8 cellular contexts compared by ENCODE assay signal in the genomic region with DNA sequence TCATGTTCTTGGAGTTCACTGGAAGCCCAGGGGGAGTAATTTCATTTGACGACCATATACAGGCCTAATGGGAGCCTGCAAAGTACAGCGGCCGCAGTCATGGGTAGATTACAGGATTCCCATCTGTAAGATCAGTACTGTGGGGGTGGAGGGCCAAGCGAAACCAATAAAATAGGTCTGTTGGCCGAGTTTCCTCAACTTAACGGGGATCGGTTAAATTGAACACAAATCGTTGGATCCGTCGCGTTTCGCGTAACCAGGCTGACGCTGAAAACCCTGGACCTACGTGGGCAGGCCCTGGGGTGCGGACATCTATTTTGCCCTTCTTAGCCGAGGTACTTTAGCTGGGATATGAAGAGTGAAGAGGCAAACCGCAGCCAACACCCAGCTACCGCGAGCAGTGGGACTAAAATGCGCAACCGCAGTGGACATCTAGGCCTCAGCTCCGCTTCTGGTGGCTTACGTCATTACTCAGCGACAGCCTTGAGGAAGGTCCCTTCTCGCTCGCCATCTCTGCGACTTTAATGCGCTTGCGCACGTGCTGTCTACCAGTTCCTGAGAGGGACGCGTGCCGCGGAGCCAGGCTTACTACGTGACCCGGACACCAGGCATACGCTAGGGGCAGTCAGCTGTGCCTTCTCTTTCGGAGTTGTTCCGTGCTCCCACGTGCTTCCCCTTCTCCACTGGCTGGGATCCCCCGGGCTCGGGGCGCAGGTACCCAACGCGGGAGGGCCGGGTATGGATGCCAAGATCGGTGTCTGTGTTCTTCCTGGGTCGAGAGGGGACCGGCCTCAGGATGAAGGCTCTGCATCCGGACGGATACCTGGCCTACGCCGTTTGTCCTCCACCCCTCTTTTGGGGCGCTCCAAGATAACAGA. TPM values are rescaled to one million over a fixed set of nuclear protein-coding genes. Genes with fewer than 3 reads are reported as not detected.
DNase-seq lines count a peak whose midpoint lies in the region; ATAC-seq, FAIRE-seq and TF ChIP-seq lines count a peak whose summit lies in the region.

NAT10 (plus strand) TSS at position 551 of the 878 bp plus-strand sequence. CDS start 2,597 bp downstream, outside the sequence.

- peak; percentile 98 for TF ChIP-seq POLR2A in GM12891 (IDR thresholded peaks at IDR 0.05; ENCODE audit: low read depth, low read length)
- peak; percentile 93 for TF ChIP-seq POLR2A in transverse colon (IDR thresholded peaks at IDR 0.05)

- H3K4me2 ChIP-seq in trophoblast cell (ENCODE audit: low read length), result peak within 1 kb of the TSS; percentile 88

- no peak within 1 kb of the TSS for H2BK12ac ChIP-seq in trophoblast cell (ENCODE audit: low read length)

- TF ChIP-seq EP300 in transverse colon (IDR thresholded peaks at IDR 0.05; ENCODE audit: low read depth), result no peak

- H3K4ac ChIP-seq in trophoblast cell (ENCODE audit: low read depth, low read length), result peak within 1 kb of the TSS; percentile 33

- TF ChIP-seq CTCF in cardiac muscle cell (IDR thresholded peaks at IDR 0.05; ENCODE audit: low read depth, low read length), result peak; percentile 16
- peak in 3 of 5 experiments; percentile 14 to 50 (median 31) for TF ChIP-seq CTCF in transverse colon (IDR thresholded peaks at IDR 0.05)

- peak; percentile 99 for FAIRE-seq in GM12891 (lab: Jason Lieb, UNC)

- peak within 1 kb of the TSS; percentile 27 for H3K18ac ChIP-seq in trophoblast cell (ENCODE audit: low read length)

- H3K27me3 ChIP-seq in adipocyte (replicated peaks; ENCODE audit: control insufficient read depth, insufficient read depth, low read length), result no peaks in the 10 kb centered on the region
- no peaks in the 10 kb centered on the region for H3K27me3 ChIP-seq in cardiac muscle cell
- H3K27me3 ChIP-seq in trophoblast cell (ENCODE audit: insufficient read depth, low read length), result no peaks in the 10 kb centered on the region
- no peaks in the 10 kb centered on the region for H3K27me3 ChIP-seq in transverse colon

- H3K36me3 ChIP-seq in adipocyte (ENCODE audit: control insufficient read depth, insufficient read depth, low read length, severe bottlenecking) (peaks cover 52% of the 10 kb centered on the region), cardiac muscle cell (peaks cover 10% of the 10 kb centered on the region), trophoblast cell (ENCODE audit: control insufficient read depth in 1 of 2, insufficient read depth in 2 of 2, low read length in 2 of 2) (peaks cover 4 to 12% of the 10 kb centered on the region in 2 experiments), transverse colon (peaks cover 0 to 22% (median 10%) of the 10 kb centered on the region in 4 donors)

- peaks cover 23% of the 10 kb centered on the region for H3K4me1 ChIP-seq in adipocyte (ENCODE audit: control insufficient read depth, insufficient read depth, low read length)
- no peaks in the 10 kb centered on the region for H3K4me1 ChIP-seq in cardiac muscle cell (ENCODE audit: low read depth)
- peaks cover 0 to 6% of the 10 kb centered on the region in 2 experiments for H3K4me1 ChIP-seq in trophoblast cell (ENCODE audit: control insufficient read depth in 1 of 2, insufficient read depth in 2 of 2, low read length in 2 of 2)
- peaks cover 7 to 24% (median 18%) of the 10 kb centered on the region in 4 donors for H3K4me1 ChIP-seq in transverse colon

- in situ Hi-C loops in transverse colon (cut with MboI; ENCODE audit: low pct_ligation_motif_present in 1 of 4, low pct_unique_long_range_greater_than_20kb in 1 of 4, low sequenced_read_pairs in 3 of 4), result loop anchor here in 3 of 4 donors (5.0 to 10.0 kb wide), 2 partner anchors 51 to 108 kb away; partner anchors contain the start of gene CAPRIN1 (in 2 of the 3)

- peak within 1 kb of the TSS; percentile 35 for H2BK120ac ChIP-seq in trophoblast cell (ENCODE audit: insufficient read depth, low read length, poor library complexity)

- peak within 1 kb of the TSS; percentile 15 for H2BK5ac ChIP-seq in trophoblast cell (ENCODE audit: low read depth, low read length, poor library complexity)

- H3K27ac ChIP-seq in cardiac muscle cell (peak within 1 kb of the TSS; percentile 90), trophoblast cell (ENCODE audit: low read depth, low read length) (peak within 1 kb of the TSS; percentile 73), transverse colon (peak within 1 kb of the TSS; percentile 90 to 96 (median 92))

- peak; percentile 68 for DNase-seq in GM12891 (ENCODE audit: insufficient read length, low spot score)
- DNase-seq in NCI-H1436 (lab: John Stamatoyannopoulos, UW), result peak; percentile 97
- peak; percentile 96 for DNase-seq in T follicular helper cell (ENCODE audit: low read depth)
- DNase-seq in adipocyte (ENCODE audit: low read depth), result peak; percentile 99
- DNase-seq in cardiac muscle cell (ENCODE audit: low read depth in 1 of 2, low spot score in 1 of 2), result peak; percentile 99
- peak; percentile 100 for DNase-seq in trophoblast cell
- DNase-seq in transverse colon, result peak; percentile 98

- H3K79me2 ChIP-seq in trophoblast cell (ENCODE audit: control insufficient read depth, insufficient read depth, low read length, poor library complexity), result peaks cover 3% of the 10 kb centered on the region

- peak within 1 kb of the TSS; percentile 86 for H4K8ac ChIP-seq in trophoblast cell (ENCODE audit: low read depth, low read length)

- H4K91ac ChIP-seq in trophoblast cell (ENCODE audit: low read depth, low read length), result peak within 1 kb of the TSS; percentile 56

- H3K23ac ChIP-seq in trophoblast cell (ENCODE audit: low read length), result no peak within 1 kb of the TSS

- H3K4me3 ChIP-seq in adipocyte (ENCODE audit: low read length) (peak within 1 kb of the TSS; percentile 95), cardiac muscle cell (peak within 1 kb of the TSS; percentile 77), trophoblast cell (ENCODE audit: low read depth, low read length) (peak within 1 kb of the TSS; percentile 85), transverse colon (peak within 1 kb of the TSS; percentile 41 to 93 (median 75))

- H3K9me3 ChIP-seq in adipocyte (ENCODE audit: control insufficient read depth, low read length) (no peaks in the 10 kb centered on the region), cardiac muscle cell (ENCODE audit: low read depth) (no peaks in the 10 kb centered on the region), trophoblast cell (ENCODE audit: insufficient read depth, low read depth, low read length) (no peaks in the 10 kb centered on the region), transverse colon (no peaks in the 10 kb centered on the region)

- peak within 1 kb of the TSS; percentile 20 for H2AK5ac ChIP-seq in trophoblast cell (ENCODE audit: low read length)

- peak within 1 kb of the TSS; percentile 29 for H3K14ac ChIP-seq in trophoblast cell (ENCODE audit: low read length)

- ATAC-seq in HG02840 (IDR thresholded peaks at IDR 0.05; ENCODE audit: low FRiP score, unreplicated experiment), result peak; percentile 94

- H2AFZ ChIP-seq in trophoblast cell (ENCODE audit: insufficient read depth, low read length, poor library complexity), result peak within 1 kb of the TSS; percentile 70

- peaks cover 2% of the 10 kb centered on the region for H3K79me1 ChIP-seq in trophoblast cell (ENCODE audit: low read length)

- intact Hi-C loops in transverse colon (cut with DNase I; ENCODE audit: low total_unique reads), result loop anchor here (5.0 kb wide), 1 partner anchor 53 kb away; the partner anchor contains the start of gene CAPRIN1

- H3K9ac ChIP-seq in adipocyte (ENCODE audit: low read length) (peak within 1 kb of the TSS; percentile 94), trophoblast cell (ENCODE audit: low read length) (peak within 1 kb of the TSS; percentile 92)

- peak within 1 kb of the TSS; percentile 76 for H4K12ac ChIP-seq in trophoblast cell (ENCODE audit: low read depth, low read length)

- no CpG with 5 or more reads among the region's 55 CpGs for WGBS in trophoblast cell (ENCODE audit: extremely low coverage, insufficient coverage, insufficient read length)
- 0 to 2% methylated on average over 11 to 55 of the region's 55 CpGs for WGBS in transverse colon (ENCODE audit: low coverage in 1 of 2), 2 donors

TF ChIP-seq in GM12891, 5 proteins besides CTCF, POLR2A, EP300 and RAD21:
- TF ChIP-seq POU2F2 (IDR thresholded peaks at IDR 0.05; ENCODE audit: low read depth, low read length) (peak; percentile 86), SPI1 (IDR thresholded peaks at IDR 0.05; ENCODE audit: low read depth, low read length) (no peak), TAF1 (IDR thresholded peaks at IDR 0.05; ENCODE audit: low read depth, low read length) (peak; percentile 75), POLR2AphosphoS5 (IDR thresholded peaks at IDR 0.05; ENCODE audit: low read depth, low read length) (peak; percentile 98), PAX5 (IDR thresholded peaks at IDR 0.05; ENCODE audit: insufficient read depth, low read length, severe bottlenecking) (peak; percentile 52)

RNA-seq across cellular contexts. Expression of gene NAT10, which starts in this region (rescaled TPM):
- polyA plus RNA-seq in GM12891 (2012; ENCODE audit: low read depth, missing spikeins), result 54.5 TPM
- total RNA-seq in cardiac muscle cell (19.2 and 23.6 TPM in 2 replicates), transverse colon (10 to 100 TPM; 16.0 to 40.6 (median 26.9) TPM)
- 19.4 and 28.0 TPM in 2 replicates for polyA plus RNA-seq in cardiac muscle cell
- 23.6 and 25.2 TPM in 2 replicates for polyA plus RNA-seq in trophoblast cell (2013)

Comparison
In these comparisons a context has a peak if more than half of its experiments do, and no peak if none do; other contexts are left out.
1. Peak in every context shown above with its lines: DNase-seq, ATAC-seq, H3K4me3 ChIP-seq and H3K27ac ChIP-seq.